8 cellular contexts compared by ENCODE assay signal in the genomic region with DNA sequence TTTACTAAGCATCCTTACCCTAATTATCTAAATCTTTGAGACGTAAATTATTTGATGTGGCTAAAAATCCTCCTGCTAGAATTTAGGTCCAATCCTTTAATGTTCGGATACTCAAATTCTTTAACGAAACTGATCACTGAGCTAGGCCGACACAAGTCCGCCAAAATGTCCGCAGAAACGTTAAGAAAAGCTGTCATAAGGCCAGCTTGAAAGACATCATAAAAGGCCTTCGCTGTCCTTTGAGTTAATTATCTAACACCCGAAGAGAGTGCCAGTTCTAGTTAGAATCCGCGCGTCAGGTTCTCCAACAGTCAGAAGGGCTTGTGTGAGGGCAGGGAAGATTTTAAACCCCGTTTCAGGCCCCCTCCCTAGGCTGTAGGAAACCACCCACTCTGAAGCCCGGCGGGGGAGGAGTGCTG. TPM values are rescaled to one million over a fixed set of nuclear protein-coding genes. Genes with fewer than 3 reads are reported as not detected.
DNase-seq lines count a peak whose midpoint lies in the region; ATAC-seq and TF ChIP-seq lines count a peak whose summit lies in the region.

No MANE protein-coding gene starts in this region.

- POLR2A ChIA-PET in naive thymus-derived CD8-positive, alpha-beta T cell (lab: Charles Lee), result interaction anchor here (0.7 to 3.5 kb wide), 15 partner anchors 12 to 1770 kb away, joined by 3 to 29 read pairs (median 4); partner anchors contain the start of genes DHX40, PRR11, PTRH2 and SKA2

- intact Hi-C loops in dendritic cell treated with granulocyte-macrophage colony-stimulating factor and Interleukin-4, amounts not matched to agents 40 ng/mL and 50 ng/mL, for 4 days (cut with micrococcal nuclease), result loop anchor here (1.0 to 5.0 kb wide), 3 partner anchors 52 to 462 kb away; partner anchors contain the start of genes DHX40, PRR11, PTRH2 and SKA2

- DNase-seq in MM.1S, result peak; percentile 92
- DNase-seq in naive thymus-derived CD8-positive, alpha-beta T cell, result no peak

- H3K9ac ChIP-seq in MM.1S (ENCODE audit: low read length), result peak overlapping the region; percentile 97

- no peaks in the 10 kb centered on the region for H3K9me3 Mint-ChIP-seq in dendritic cell treated with granulocyte-macrophage colony-stimulating factor and Interleukin-4, amounts not matched to agents 40 ng/mL and 50 ng/mL, for 4 days
- H3K9me3 Mint-ChIP-seq in naive thymus-derived CD8-positive, alpha-beta T cell, result peaks cover 0 to 2% (median 0%) of the 10 kb centered on the region in 9 donors

- H2AFZ ChIP-seq in MM.1S (ENCODE audit: low read length), result peak overlapping the region; percentile 76

- H3K27me3 Mint-ChIP-seq in dendritic cell treated with granulocyte-macrophage colony-stimulating factor and Interleukin-4, amounts not matched to agents 40 ng/mL and 50 ng/mL, for 4 days, result no peaks in the 10 kb centered on the region
- peaks cover 0 to 3% (median 0%) of the 10 kb centered on the region in 5 donors for H3K27me3 Mint-ChIP-seq in naive thymus-derived CD8-positive, alpha-beta T cell

- peak overlapping the region; percentile 90 for H3K4me3 Mint-ChIP-seq in dendritic cell treated with granulocyte-macrophage colony-stimulating factor and Interleukin-4, amounts not matched to agents 40 ng/mL and 50 ng/mL, for 4 days
- peak overlapping the region; percentile 88 to 100 (median 98) for H3K4me3 Mint-ChIP-seq in naive thymus-derived CD8-positive, alpha-beta T cell

- H4K20me1 ChIP-seq in MM.1S (ENCODE audit: insufficient read depth, low read length), result peaks cover 32% of the 10 kb centered on the region

- peaks cover 49% of the 10 kb centered on the region for H3K36me3 Mint-ChIP-seq in dendritic cell treated with granulocyte-macrophage colony-stimulating factor and Interleukin-4, amounts not matched to agents 40 ng/mL and 50 ng/mL, for 4 days (ENCODE audit: low read depth)
- peaks cover 0 to 2% (median 0%) of the 10 kb centered on the region in 3 donors for H3K36me3 Mint-ChIP-seq in naive thymus-derived CD8-positive, alpha-beta T cell

- TF ChIP-seq CTCF in MM.1S (IDR thresholded peaks at IDR 0.05; ENCODE audit: low read length), result no peak

- no peaks in the 10 kb centered on the region for H3K27me3 ChIP-seq in MM.1S (replicated peaks; ENCODE audit: insufficient read depth, low read length)

- H3K36me3 ChIP-seq in MM.1S (replicated peaks; ENCODE audit: insufficient read depth, low read length), result no peaks in the 10 kb centered on the region; the same call in 1 of the 2 replicates

- H3K4me1 ChIP-seq in MM.1S (ENCODE audit: low read length), result peaks cover 47% of the 10 kb centered on the region

- H3K9me3 ChIP-seq in MM.1S (replicated peaks; ENCODE audit: insufficient read depth, low read length), result no peaks in the 10 kb centered on the region

- ATAC-seq in naive thymus-derived CD8-positive, alpha-beta T cell, result no peak
- ATAC-seq in GM18868 (IDR thresholded peaks at IDR 0.05; ENCODE audit: unreplicated experiment), result no peak
- no peak for ATAC-seq in HG02938 (IDR thresholded peaks at IDR 0.05; ENCODE audit: unreplicated experiment)
- ATAC-seq in HG03135 (IDR thresholded peaks at IDR 0.05; ENCODE audit: unreplicated experiment), result no peak
- no peak for ATAC-seq in GM21786 (IDR thresholded peaks at IDR 0.05; ENCODE audit: unreplicated experiment)

- no peaks in the 10 kb centered on the region for H3K9me2 ChIP-seq in MM.1S (replicated peaks; ENCODE audit: insufficient read depth, low read length)

- H3K4me2 ChIP-seq in MM.1S (ENCODE audit: low read depth, low read length), result peak overlapping the region; percentile 82

- H3K27ac ChIP-seq in MM.1S (ENCODE audit: low read length), result peak overlapping the region; percentile 97

- H3K27ac Mint-ChIP-seq in dendritic cell treated with granulocyte-macrophage colony-stimulating factor and Interleukin-4, amounts not matched to agents 40 ng/mL and 50 ng/mL, for 4 days, result peak overlapping the region; percentile 99
- peak overlapping the region; percentile 96 to 99 (median 99) for H3K27ac Mint-ChIP-seq in naive thymus-derived CD8-positive, alpha-beta T cell

- peaks cover 38% of the 10 kb centered on the region for H3F3A ChIP-seq in MM.1S (ENCODE audit: insufficient read depth, low read length)

- H3K79me2 ChIP-seq in MM.1S (ENCODE audit: low read length), result peaks cover 42% of the 10 kb centered on the region

- H3K4me3 ChIP-seq in GM08714 (ENCODE audit: low read length) (peak overlapping the region; percentile 95), MM.1S (ENCODE audit: low read length) (peak overlapping the region; percentile 91)

- H3K4me1 Mint-ChIP-seq in dendritic cell treated with granulocyte-macrophage colony-stimulating factor and Interleukin-4, amounts not matched to agents 40 ng/mL and 50 ng/mL, for 4 days (ENCODE audit: low read depth), result peaks cover 19% of the 10 kb centered on the region
- peaks cover 16 to 54% (median 39%) of the 10 kb centered on the region in 4 donors for H3K4me1 Mint-ChIP-seq in naive thymus-derived CD8-positive, alpha-beta T cell

RNA-seq across cellular contexts. Expression of gene CLTC, which starts 0.8 kb away (rescaled TPM):
- 10 to 100 TPM; 89.6 to 94.9 TPM for total RNA-seq in naive thymus-derived CD8-positive, alpha-beta T cell
- 10 to 100 TPM; 19.5 to 31.2 (median 23.7) TPM for polyA plus RNA-seq in naive thymus-derived CD8-positive, alpha-beta T cell

RNA-seq across cellular contexts. Expression of gene DHX40, which starts 53.5 kb away (rescaled TPM):
- total RNA-seq in naive thymus-derived CD8-positive, alpha-beta T cell, result 10 to 100 TPM; 33.8 to 34.8 TPM
- 10 to 100 TPM; 23.6 to 25.9 (median 24.0) TPM for polyA plus RNA-seq in naive thymus-derived CD8-positive, alpha-beta T cell
